ENCODE assay signal across 16 cellular contexts in the genomic region with DNA sequence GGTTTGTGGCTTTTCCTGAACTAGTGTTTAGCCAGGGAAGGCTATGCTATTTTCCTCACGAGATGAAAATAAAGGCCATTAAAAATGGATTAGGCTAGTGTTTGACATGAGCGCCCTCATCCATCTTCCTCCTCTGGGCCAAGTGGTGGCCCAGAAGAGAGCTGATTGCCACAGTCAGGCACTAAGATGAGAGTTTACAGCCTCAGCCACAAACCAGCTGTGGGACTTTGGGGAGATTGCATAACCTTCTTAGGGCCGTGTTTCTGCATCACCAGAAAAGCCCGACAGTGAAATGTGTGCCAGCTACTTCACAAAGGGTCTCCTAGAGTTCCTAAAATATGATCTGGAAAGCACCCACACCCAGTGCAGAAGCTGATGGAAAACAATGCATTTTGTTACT. TPM values are rescaled to one million over a fixed set of nuclear protein-coding genes. Genes with fewer than 3 reads are reported as not detected.
DNase-seq lines count a peak whose midpoint lies in the region; ATAC-seq, FAIRE-seq and TF ChIP-seq lines count a peak whose summit lies in the region.
"Had no signal": no experiment of that assay in that cellular context is flagged by ENCODE, and none has a peak within 500 bp of the region (broad histone marks: within the 10 kb centered on the region; RNA-seq: fewer than 3 reads in every experiment).

No MANE protein-coding gene starts in this region.

- no peaks in the 10 kb centered on the region for H3K36me3 ChIP-seq in BLaER1
- H3K36me3 ChIP-seq in body of pancreas (replicated peaks in 1 of 2; ENCODE audit: insufficient read depth in 1 of 2, low read depth in 2 of 2) = no peaks in the 10 kb centered on the region
- H3K36me3 ChIP-seq in lung (ENCODE audit: control insufficient read depth in 2 of 2, insufficient read depth in 2 of 2, low read length in 2 of 2) = no peaks in the 10 kb centered on the region

- 0 out of 2 replicates have a peak, but pooled peaks cover 4% of the 10 kb centered on the region for H3K4me1 ChIP-seq in BLaER1
- H3K4me1 ChIP-seq in body of pancreas = peaks cover 10% of the 10 kb centered on the region
- peaks cover 4% of the 10 kb centered on the region in 2 donors for H3K4me1 ChIP-seq in lung (ENCODE audit: control insufficient read depth in 2 of 2, insufficient read depth in 2 of 2, low read length in 2 of 2)

- H3K4me2 ChIP-seq in BLaER1 = peak overlapping the region; percentile 8

- TF ChIP-seq CTCF in body of pancreas (IDR thresholded peaks at IDR 0.05) = no peak
- TF ChIP-seq CTCF in lung (IDR thresholded peaks at IDR 0.05; ENCODE audit: control extremely low read depth, extremely low read depth) = no peak

- DNase-seq in MV-4-11 (lab: John Stamatoyannopoulos, UW) = peak; percentile 91
- peak in 1 of 4 donors; percentile 27 for DNase-seq in body of pancreas
- DNase-seq in lung (ENCODE audit: low spot score) = no peak
- DNase-seq in NCI-H226 = no peak
- no peak for DNase-seq in RCC 7860 (ENCODE audit: low spot score)
- no peak for DNase-seq in NCI-H1930 (lab: John Stamatoyannopoulos, UW)
- DNase-seq in activated CD8-positive, alpha-beta memory T cell treated with anti-CD3 and anti-CD28 coated beads, Interleukin-2, amount 50 U/mL, for 4 hours = no peak
- DNase-seq: activated CD4-positive, alpha-beta T cell treated with anti-CD3 and anti-CD28 coated beads, Interleukin-2, amount 10 ng/mL, durations not matched to agents 7 days and 5 days; amniotic stem cell; dermis blood vessel endothelial cell; NCI-H2081 treated with DMSO at 0.1 percent for 48 hours; stimulated activated CD4-positive, alpha-beta T cell treated with anti-CD3 and anti-CD28 coated beads, Interleukin-4, amount 100 ng/mL, for 4 hours; stimulated activated naive CD4-positive, alpha-beta T cell; T-helper 2 cell had no signal

- FAIRE-seq in RCC 7860 (lab: Jason Lieb, UNC) = no peak
- FAIRE-seq: urothelium cell line had no signal

- intact Hi-C loops in body of pancreas (cut with DNase I) = loop anchor here (5.0 kb wide), 1 partner anchor 89 kb away; no protein-coding TSS in a partner anchor

- no peak overlapping the region for H3K4me3 ChIP-seq in BLaER1
- H3K4me3 ChIP-seq in body of pancreas = no peak overlapping the region
- no peak overlapping the region for H3K4me3 ChIP-seq in lung

- H3K27ac ChIP-seq in BLaER1 (no peak overlapping the region), body of pancreas (no peak overlapping the region), lung (ENCODE audit: low read depth in 1 of 2, low read length in 1 of 2) (no peak overlapping the region)

- 46 to 59% methylated on average over 4 of the region's 4 CpGs for WGBS in body of pancreas, 2 donors
- 21 to 35% methylated on average over 4 of the region's 4 CpGs for WGBS in lung, 2 donors

- no peak for TF ChIP-seq POLR2A in body of pancreas (IDR thresholded peaks at IDR 0.05)

- H3K27me3 ChIP-seq in BLaER1 (no peaks in the 10 kb centered on the region), body of pancreas (no peaks in the 10 kb centered on the region), lung (ENCODE audit: control insufficient read depth, insufficient read depth) (no peaks in the 10 kb centered on the region)

- H3K9me3 ChIP-seq in BLaER1 = no peaks in the 10 kb centered on the region
- no peaks in the 10 kb centered on the region for H3K9me3 ChIP-seq in body of pancreas
- no peaks in the 10 kb centered on the region for H3K9me3 ChIP-seq in lung (ENCODE audit: control insufficient read depth in 2 of 2, insufficient read depth in 1 of 2, low read length in 1 of 2)

- ATAC-seq in body of pancreas (peak; percentile 35), lung (ENCODE audit: insufficient read depth, low FRiP score) (peak; percentile 45)

- no peaks in the 10 kb centered on the region for H4K20me1 ChIP-seq in BLaER1

- H3K9ac ChIP-seq in BLaER1 = no peak overlapping the region

RNA-seq across cellular contexts. Expression of a gene that starts 42.3 kb away (rescaled TPM):
- total RNA-seq in body of pancreas (10 to 100 TPM; 15.2 to 17.1 TPM), lung (1 to 10 TPM; 4.0 to 5.2 TPM)
- polyA plus RNA-seq in lung = 1 to 10 TPM; 1.4 to 2.3 TPM
- total RNA-seq: activated CD4-positive, alpha-beta T cell treated with anti-CD3 and anti-CD28 coated beads, Interleukin-2, amount 10 ng/mL, durations not matched to agents 7 days and 5 days had no signal
